ENCODE assay signal across 14 cellular contexts in the genomic region with DNA sequence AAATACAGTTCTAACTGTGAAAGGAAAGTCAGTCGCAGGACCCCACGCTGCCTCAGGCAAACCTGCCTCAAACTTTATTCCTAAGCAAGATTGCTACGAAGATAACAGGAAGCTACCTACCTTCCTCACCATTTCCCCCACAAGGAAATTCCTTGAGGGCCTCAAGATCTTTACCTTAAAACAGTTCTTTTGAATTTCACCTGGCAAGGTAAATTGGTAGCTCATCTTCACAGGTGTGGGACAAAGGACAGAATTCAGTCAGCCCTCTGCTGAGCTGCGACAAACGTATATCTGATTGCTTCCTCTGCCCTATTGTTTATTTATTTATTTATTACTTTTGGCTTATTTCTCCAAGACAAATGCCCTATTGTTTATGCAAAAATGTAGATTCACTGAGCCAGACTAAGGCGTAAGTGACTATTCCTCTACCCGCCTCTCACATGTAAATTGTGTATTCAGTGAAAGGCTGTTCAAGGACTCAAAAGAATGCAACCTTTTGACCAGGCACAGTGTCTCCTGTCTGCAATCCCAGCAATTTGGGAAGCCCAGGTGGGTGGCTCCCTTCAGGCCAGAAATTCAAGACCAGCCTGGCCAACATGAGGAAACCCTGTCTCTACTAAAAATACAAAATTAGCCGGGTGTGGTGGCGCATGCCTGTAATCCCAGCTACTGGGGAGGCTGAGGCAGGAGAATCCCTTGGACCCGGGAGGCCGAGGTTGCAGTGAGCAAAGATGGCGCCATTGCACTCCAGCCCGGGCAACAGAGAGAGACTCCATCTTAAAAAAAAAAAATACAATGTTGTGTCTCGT. TPM values are rescaled to one million over a fixed set of nuclear protein-coding genes. Genes with fewer than 3 reads are reported as not detected.
DNase-seq lines count a peak whose midpoint lies in the region; ATAC-seq and TF ChIP-seq lines count a peak whose summit lies in the region.
"Had no signal": no experiment of that assay in that cellular context is flagged by ENCODE, and none has a peak within 500 bp of the region (broad histone marks: within the 10 kb centered on the region; RNA-seq: fewer than 3 reads in every experiment).

No MANE protein-coding gene starts in this region.

- H3K9me2 ChIP-seq in PC-9 (ENCODE audit: insufficient read depth) = no peaks in the 10 kb centered on the region

- no peaks in the 10 kb centered on the region for H3K9me3 ChIP-seq in right cardiac atrium (ENCODE audit: control insufficient read depth, low read length)
- H3K9me3 ChIP-seq in PC-9 (ENCODE audit: insufficient read depth, low read depth) = no peaks in the 10 kb centered on the region
- H3K9me3 ChIP-seq: tibial artery had no signal

- intact Hi-C loops in right cardiac atrium (cut with DNase I) = no loop called here
- intact Hi-C loops in CD14-positive monocyte (cut with micrococcal nuclease) = no loop called here
- intact Hi-C loops in PC-9 (cut with micrococcal nuclease; ENCODE audit: unreplicated experiment) = no loop called here

- WGBS in right cardiac atrium = 89% methylated on average over 14 of the region's 14 CpGs

- no peaks in the 10 kb centered on the region for H3K9me3 Mint-ChIP-seq in activated naive CD4-positive, alpha-beta T cell treated with anti-CD3 and anti-CD28 coated beads, Interleukin-2, amount 50 U/mL, for 72 hours
- H3K9me3 Mint-ChIP-seq in type B pancreatic cell = no peaks in the 10 kb centered on the region
- H3K9me3 Mint-ChIP-seq in CD14-positive monocyte = peaks cover 0 to 16% (median 0%) of the 10 kb centered on the region in 7 donors

- DNase-seq in activated naive CD4-positive, alpha-beta T cell treated with anti-CD3 and anti-CD28 coated beads, Interleukin-2, amount 50 U/mL, for 72 hours (ENCODE audit: low spot score in 2 of 2) = no peak
- no peak for DNase-seq in activated naive CD4-positive, alpha-beta T cell treated with anti-CD3 and anti-CD28 coated beads, Interleukin-2, amount 50 U/mL, for 16 hours
- no peak for DNase-seq in right cardiac atrium
- DNase-seq in type B pancreatic cell (ENCODE audit: extremely low spot score, unreplicated experiment) = no peak
- no peak for DNase-seq in CD14-positive monocyte (ENCODE audit: low spot score)
- no peak for DNase-seq in germinal center (ENCODE audit: low spot score)
- DNase-seq in PC-9 = no peak
- DNase-seq: activated CD4-positive, alpha-beta T cell treated with anti-CD3 and anti-CD28 coated beads for 48 hours; effector CD4-positive, alpha-beta T cell; NCI-H2081 treated with DMSO at 0.1 percent for 48 hours; RPMI8226; tibial artery had no signal

- H3F3A ChIP-seq in PC-9 (ENCODE audit: insufficient read depth, low read depth) = peaks cover 7% of the 10 kb centered on the region

- H3K36me3 Mint-ChIP-seq in activated naive CD4-positive, alpha-beta T cell treated with anti-CD3 and anti-CD28 coated beads, Interleukin-2, amount 50 U/mL, for 72 hours = no peaks in the 10 kb centered on the region
- H3K36me3 Mint-ChIP-seq in type B pancreatic cell (no peaks in the 10 kb centered on the region), CD14-positive monocyte (no peaks in the 10 kb centered on the region)
- H3K36me3 Mint-ChIP-seq: activated naive CD8-positive, alpha-beta T cell had no signal

- no peaks in the 10 kb centered on the region for H3K4me1 ChIP-seq in right cardiac atrium (ENCODE audit: control insufficient read depth, insufficient read depth, low read length)
- H3K4me1 ChIP-seq in PC-9 (replicated peaks; ENCODE audit: insufficient read depth) = peaks cover 25% of the 10 kb centered on the region
- H3K4me1 ChIP-seq: tibial artery had no signal

- no peaks in the 10 kb centered on the region for H4K20me1 ChIP-seq in PC-9 (ENCODE audit: insufficient read depth)

- BruUV-seq in PC-9 (replicated peaks; lab: Mats Ljungman, UMichigan) = no TSS peak

- no peak overlapping the region; the same call in 1 of the 2 replicates for H3K4me2 ChIP-seq in PC-9

- no peaks in the 10 kb centered on the region for H3K79me2 ChIP-seq in PC-9 (ENCODE audit: low read depth)

- CTCF ChIA-PET in PC-9 (lab: Charles Lee) = no interaction called here

- no peaks in the 10 kb centered on the region for H3K36me3 ChIP-seq in PC-9 (ENCODE audit: low read depth)
- H3K36me3 ChIP-seq: tibial artery had no signal

- no peak overlapping the region for H3K4me3 ChIP-seq in right cardiac atrium (ENCODE audit: low read length)
- no peak overlapping the region for H3K4me3 ChIP-seq in PC-9
- H3K4me3 ChIP-seq: tibial artery had no signal

- POLR2A ChIA-PET in PC-9 (lab: Charles Lee; ENCODE audit: unreplicated experiment) = interaction anchor here (0.6 kb wide), 1 partner anchor 17 kb away, joined by 3 read pairs; the partner anchor contains the start of gene PKNOX1

- no peak overlapping the region for H3K27ac ChIP-seq in right cardiac atrium (ENCODE audit: low read length)
- H3K27ac ChIP-seq in PC-9 = no peak overlapping the region
- H3K27ac ChIP-seq: tibial artery had no signal

- H3K27me3 ChIP-seq in right cardiac atrium (ENCODE audit: control insufficient read depth, insufficient read depth) (no peaks in the 10 kb centered on the region), PC-9 (ENCODE audit: insufficient read depth, low read depth) (no peaks in the 10 kb centered on the region)
- H3K27me3 ChIP-seq: tibial artery had no signal

- ATAC-seq in activated naive CD4-positive, alpha-beta T cell treated with anti-CD3 and anti-CD28 coated beads, Interleukin-2, amount 50 U/mL, for 72 hours = peak; percentile 97 to 98
- ATAC-seq in HG03571 (IDR thresholded peaks at IDR 0.05; ENCODE audit: unreplicated experiment) (peak; percentile 71), right cardiac atrium (peak; percentile 84 to 100)

- no peak for TF ChIP-seq CTCF in type B pancreatic cell (conservative IDR thresholded peaks at IDR 0.05)
- TF ChIP-seq CTCF in CD14-positive monocyte (IDR thresholded peaks at IDR 0.05) = no peak
- no peak for TF ChIP-seq CTCF in PC-9 (conservative IDR thresholded peaks at IDR 0.05)

- no peaks in the 10 kb centered on the region for H3K27me3 Mint-ChIP-seq in type B pancreatic cell
- H3K27me3 Mint-ChIP-seq in CD14-positive monocyte (ENCODE audit: low read depth in 3 of 3) = peaks cover 0 to 4% (median 3%) of the 10 kb centered on the region in 3 donors
- H3K27me3 Mint-ChIP-seq: activated naive CD8-positive, alpha-beta T cell had no signal

- H2AFZ ChIP-seq in PC-9 = no peak overlapping the region

- H3K4me1 Mint-ChIP-seq in type B pancreatic cell (ENCODE audit: unreplicated experiment) (peaks cover 5% of the 10 kb centered on the region), CD14-positive monocyte (no peaks in the 10 kb centered on the region)

- H3K4me3 Mint-ChIP-seq in type B pancreatic cell = no peak overlapping the region
- no peak overlapping the region for H3K4me3 Mint-ChIP-seq in CD14-positive monocyte
- H3K4me3 Mint-ChIP-seq: activated naive CD8-positive, alpha-beta T cell had no signal

- no peak overlapping the region for H3K27ac Mint-ChIP-seq in activated naive CD4-positive, alpha-beta T cell treated with anti-CD3 and anti-CD28 coated beads, Interleukin-2, amount 50 U/mL, for 72 hours
- peak overlapping the region; percentile 98 for H3K27ac Mint-ChIP-seq in type B pancreatic cell
- H3K27ac Mint-ChIP-seq in CD14-positive monocyte = no peak overlapping the region
- H3K27ac Mint-ChIP-seq: activated naive CD8-positive, alpha-beta T cell had no signal

RNA-seq across cellular contexts. Expression of gene PKNOX1, which starts 17.3 kb away (rescaled TPM):
- 10 to 100 TPM; 16.0 to 20.2 TPM for total RNA-seq in activated naive CD4-positive, alpha-beta T cell treated with anti-CD3 and anti-CD28 coated beads, Interleukin-2, amount 50 U/mL, for 72 hours
- total RNA-seq in right cardiac atrium (1 to 10 TPM; 4.5 to 9.0 (median 7.8) TPM), type B pancreatic cell (ENCODE audit: low replicate concordance) (14.6 and 25.4 TPM in 2 replicates), PC-9 (2021) (8.9 and 17.1 TPM in 2 replicates)
- polyA plus RNA-seq in right cardiac atrium (3.7 TPM), CD14-positive monocyte (10 to 100 TPM in 1 of 2 donors, 1 to 10 TPM in 1; 9.9 to 11.8 TPM)

RNA-seq across cellular contexts. Expression of gene ERVH48-1, which starts 31.6 kb away (rescaled TPM):
- total RNA-seq in activated naive CD4-positive, alpha-beta T cell treated with anti-CD3 and anti-CD28 coated beads, Interleukin-2, amount 50 U/mL, for 72 hours = 1 to 10 TPM in 1 of 2 donors, under 1 TPM in 1; 0.18 to 2.7 TPM
- total RNA-seq in right cardiac atrium = not detected
- polyA plus RNA-seq in right cardiac atrium = 0.07 TPM
- 1.8 TPM in 1 of 2 replicates, not detected in the other for total RNA-seq in type B pancreatic cell (ENCODE audit: low replicate concordance)
- not detected for polyA plus RNA-seq in CD14-positive monocyte
- not detected in 2 replicates for total RNA-seq in PC-9 (2021)
